In genomic region chr7:102550808-102551422, GRCh38 we compare ENCODE assay signal across 3 cellular contexts. TPM values are rescaled to one million over a fixed set of nuclear protein-coding genes. Genes with fewer than 3 reads are reported as not detected.
"Had no signal": no experiment of that assay in that cellular context is flagged by ENCODE, and none has a peak within 500 bp of the region (broad histone marks: within the 10 kb centered on the region; RNA-seq: fewer than 3 reads in every experiment).

SPDYE2 (plus strand) TSS chr7:102551226; CDS start chr7:102553256, 2,030 bp downstream.

RNA-seq across cellular contexts. Expression of gene SPDYE2, which starts in this region (rescaled TPM):
- total RNA-seq: HT1080, K562, M059J had no signal
